Comparison of ENCODE assay signal across 14 cellular contexts in genomic region chr14:22380511-22381455, GRCh38.
DNase-seq lines count a peak whose midpoint lies in the region; ATAC-seq and TF ChIP-seq lines count a peak whose summit lies in the region.
"Had no signal": no experiment of that assay in that cellular context is flagged by ENCODE, and none has a peak within 500 bp of the region (broad histone marks: within the 10 kb centered on the region; RNA-seq: fewer than 3 reads in every experiment).

No MANE protein-coding gene starts in this region.

- ATAC-seq in left lung (peak; percentile 84), thoracic aorta (ENCODE audit: insufficient number of reproducible peaks, low FRiP score, low read depth) (peak; percentile 88), esophagus mucosa (no peak), HG03139 (IDR thresholded peaks at IDR 0.05; ENCODE audit: unreplicated experiment) (no peak)
- ATAC-seq in activated CD4-positive, alpha-beta T cell treated with anti-CD3 and anti-CD28 coated beads for 36 hours = no peak
- ATAC-seq: activated CD4-positive, CD25-positive, alpha-beta regulatory T cell treated with anti-CD3 and anti-CD28 coated beads, Interleukin-2, amount 50 U/mL, for 24 hours had no signal

- H3K4me1 Mint-ChIP-seq in activated CD4-positive, alpha-beta memory T cell treated with anti-CD3 and anti-CD28 coated beads for 36 hours (ENCODE audit: low read depth) = no peaks in the 10 kb centered on the region
- no peaks in the 10 kb centered on the region for H3K4me1 Mint-ChIP-seq in activated CD4-positive, alpha-beta memory T cell treated with anti-CD3 and anti-CD28 coated beads, Interleukin-2, amount 10 ng/mL, durations not matched to agents 7 days and 5 days
- H3K4me1 Mint-ChIP-seq in activated CD4-positive, alpha-beta T cell treated with anti-CD3 and anti-CD28 coated beads for 36 hours = no peaks in the 10 kb centered on the region

- intact Hi-C loops in activated CD4-positive, alpha-beta memory T cell treated with anti-CD3 and anti-CD28 coated beads for 36 hours (cut with micrococcal nuclease) = no loop called here
- intact Hi-C loops in left lung (cut with DNase I) = no loop called here
- intact Hi-C loops in activated CD4-positive, alpha-beta T cell treated with anti-CD3 and anti-CD28 coated beads for 36 hours (cut with DNase I, micrococcal nuclease) = loop anchor here in 1 of 2 experiments (5.0 kb wide), 2 partner anchors 43 to 58 kb away; no protein-coding TSS in a partner anchor

- H3K4me3 Mint-ChIP-seq in activated CD4-positive, alpha-beta memory T cell treated with anti-CD3 and anti-CD28 coated beads for 36 hours = no peak overlapping the region
- H3K4me3 Mint-ChIP-seq in activated CD4-positive, alpha-beta memory T cell treated with anti-CD3 and anti-CD28 coated beads, Interleukin-2, amount 10 ng/mL, durations not matched to agents 7 days and 5 days = no peak overlapping the region
- no peak overlapping the region for H3K4me3 Mint-ChIP-seq in activated CD4-positive, alpha-beta T cell treated with anti-CD3 and anti-CD28 coated beads for 36 hours

- H3K9me3 ChIP-seq in adipocyte (ENCODE audit: control insufficient read depth, low read length) (no peaks in the 10 kb centered on the region), left lung (no peaks in the 10 kb centered on the region), thoracic aorta (no peaks in the 10 kb centered on the region)
- H3K9me3 ChIP-seq: breast epithelium, heart right ventricle had no signal

- H3K36me3 ChIP-seq in adipocyte (ENCODE audit: control insufficient read depth, insufficient read depth, low read length, severe bottlenecking) (no peaks in the 10 kb centered on the region), left lung (no peaks in the 10 kb centered on the region), thoracic aorta (no peaks in the 10 kb centered on the region)
- H3K36me3 ChIP-seq: breast epithelium, heart right ventricle had no signal

- H3K27me3 ChIP-seq in adipocyte (replicated peaks; ENCODE audit: control insufficient read depth, insufficient read depth, low read length) = peaks cover 45% of the 10 kb centered on the region
- no peaks in the 10 kb centered on the region for H3K27me3 ChIP-seq in left lung
- H3K27me3 ChIP-seq in thoracic aorta (replicated peaks; ENCODE audit: insufficient read depth) = no peaks in the 10 kb centered on the region
- H3K27me3 ChIP-seq: breast epithelium had no signal

- peaks cover 21% of the 10 kb centered on the region for H3K4me1 ChIP-seq in adipocyte (ENCODE audit: control insufficient read depth, insufficient read depth, low read length)
- peaks cover 0 to 3% of the 10 kb centered on the region in 2 donors for H3K4me1 ChIP-seq in left lung
- H3K4me1 ChIP-seq in thoracic aorta (ENCODE audit: control insufficient read depth in 1 of 2, low read depth in 2 of 2) = peaks cover 12 to 22% of the 10 kb centered on the region in 2 donors
- H3K4me1 ChIP-seq: breast epithelium had no signal

- H3K4me3 ChIP-seq in adipocyte (ENCODE audit: low read length) (peak overlapping the region; percentile 56), left lung (no peak overlapping the region), thoracic aorta (peak overlapping the region; percentile 29)
- H3K4me3 ChIP-seq: breast epithelium, heart right ventricle had no signal

- H3K27me3 Mint-ChIP-seq in activated CD4-positive, alpha-beta memory T cell treated with anti-CD3 and anti-CD28 coated beads for 36 hours = no peaks in the 10 kb centered on the region
- H3K27me3 Mint-ChIP-seq in activated CD4-positive, alpha-beta memory T cell treated with anti-CD3 and anti-CD28 coated beads, Interleukin-2, amount 10 ng/mL, durations not matched to agents 7 days and 5 days = no peaks in the 10 kb centered on the region
- H3K27me3 Mint-ChIP-seq in activated CD4-positive, alpha-beta T cell treated with anti-CD3 and anti-CD28 coated beads for 36 hours = no peaks in the 10 kb centered on the region

- no peaks in the 10 kb centered on the region for H3K36me3 Mint-ChIP-seq in activated CD4-positive, alpha-beta memory T cell treated with anti-CD3 and anti-CD28 coated beads for 36 hours
- H3K36me3 Mint-ChIP-seq in activated CD4-positive, alpha-beta memory T cell treated with anti-CD3 and anti-CD28 coated beads, Interleukin-2, amount 10 ng/mL, durations not matched to agents 7 days and 5 days (ENCODE audit: low read depth) = no peaks in the 10 kb centered on the region
- no peaks in the 10 kb centered on the region for H3K36me3 Mint-ChIP-seq in activated CD4-positive, alpha-beta T cell treated with anti-CD3 and anti-CD28 coated beads for 36 hours (ENCODE audit: low read depth)

- H3K27ac ChIP-seq in left lung (peak overlapping the region; percentile 31 to 49), thoracic aorta (peak overlapping the region; percentile 64 to 76)
- H3K27ac ChIP-seq: breast epithelium, heart right ventricle, KMS-11 had no signal

- peak overlapping the region; percentile 33 for H3K27ac Mint-ChIP-seq in activated CD4-positive, alpha-beta memory T cell treated with anti-CD3 and anti-CD28 coated beads for 36 hours
- H3K27ac Mint-ChIP-seq in activated CD4-positive, alpha-beta memory T cell treated with anti-CD3 and anti-CD28 coated beads, Interleukin-2, amount 10 ng/mL, durations not matched to agents 7 days and 5 days = no peak overlapping the region
- H3K27ac Mint-ChIP-seq in activated CD4-positive, alpha-beta T cell treated with anti-CD3 and anti-CD28 coated beads for 36 hours = no peak overlapping the region

- TF ChIP-seq CTCF in left lung (IDR thresholded peaks at IDR 0.05) = no peak
- no peak for TF ChIP-seq CTCF in thoracic aorta (IDR thresholded peaks at IDR 0.05)

- POLR2A ChIA-PET in activated CD4-positive, alpha-beta memory T cell treated with anti-CD3 and anti-CD28 coated beads for 36 hours (lab: Charles Lee) = no interaction called here
- POLR2A ChIA-PET in activated CD4-positive, alpha-beta memory T cell treated with anti-CD3 and anti-CD28 coated beads, Interleukin-2, amount 10 ng/mL, durations not matched to agents 7 days and 5 days (lab: Charles Lee) = no interaction called here
- POLR2A ChIA-PET in activated CD4-positive, alpha-beta T cell treated with anti-CD3 and anti-CD28 coated beads for 36 hours (lab: Charles Lee) = no interaction called here

- no peak for DNase-seq in activated CD4-positive, alpha-beta memory T cell treated with anti-CD3 and anti-CD28 coated beads for 36 hours
- no peak for DNase-seq in activated CD4-positive, alpha-beta memory T cell treated with anti-CD3 and anti-CD28 coated beads, Interleukin-2, amount 10 ng/mL, durations not matched to agents 7 days and 5 days
- DNase-seq in adipocyte (ENCODE audit: low read depth) = peak; percentile 53
- DNase-seq in left lung = no peak
- DNase-seq in thoracic aorta (ENCODE audit: low spot score) = no peak
- DNase-seq in activated CD4-positive, alpha-beta T cell treated with anti-CD3 and anti-CD28 coated beads for 36 hours = no peak
- DNase-seq: heart right ventricle; stimulated activated CD4-positive, alpha-beta T cell treated with anti-CD3 and anti-CD28 coated beads, Interleukin-12 subunit alpha, Interleukin-12 subunit beta, amount 100 ng/mL, for 4 hours; trophoblast cell had no signal

- CTCF ChIA-PET in activated CD4-positive, alpha-beta memory T cell treated with anti-CD3 and anti-CD28 coated beads for 36 hours (lab: Charles Lee) = interaction anchor here (0.9 kb wide), 1 partner anchor 61 kb away, joined by 3 read pairs; no protein-coding TSS in a partner anchor
- CTCF ChIA-PET in activated CD4-positive, alpha-beta memory T cell treated with anti-CD3 and anti-CD28 coated beads, Interleukin-2, amount 10 ng/mL, durations not matched to agents 7 days and 5 days (lab: Charles Lee) = no interaction called here
- CTCF ChIA-PET in activated CD4-positive, alpha-beta T cell treated with anti-CD3 and anti-CD28 coated beads for 36 hours (lab: Charles Lee) = no interaction called here

- H3K9me3 Mint-ChIP-seq in activated CD4-positive, alpha-beta memory T cell treated with anti-CD3 and anti-CD28 coated beads for 36 hours = no peaks in the 10 kb centered on the region
- no peaks in the 10 kb centered on the region for H3K9me3 Mint-ChIP-seq in activated CD4-positive, alpha-beta memory T cell treated with anti-CD3 and anti-CD28 coated beads, Interleukin-2, amount 10 ng/mL, durations not matched to agents 7 days and 5 days
- no peaks in the 10 kb centered on the region for H3K9me3 Mint-ChIP-seq in activated CD4-positive, alpha-beta T cell treated with anti-CD3 and anti-CD28 coated beads for 36 hours (ENCODE audit: low read depth)

- no peak overlapping the region for H3K9ac ChIP-seq in adipocyte (ENCODE audit: low read length)
- H3K9ac ChIP-seq: KMS-11 had no signal

Comparison
In these comparisons a context has a peak if more than half of its experiments do, and no peak if none do; other contexts are left out.
1. H3K4me3 ChIP-seq: peak in adipocyte (single experiment) and thoracic aorta (single experiment); none in left lung (0 of 2).
2. ATAC-seq: peak in left lung (single experiment) and thoracic aorta (single experiment); none in esophagus mucosa (single experiment), HG03139 (single experiment) and activated CD4-positive, alpha-beta T cell treated with anti-CD3 and anti-CD28 coated beads for 36 hours (single experiment).